ENCODE assay signal across 15 cellular contexts in the genomic region with DNA sequence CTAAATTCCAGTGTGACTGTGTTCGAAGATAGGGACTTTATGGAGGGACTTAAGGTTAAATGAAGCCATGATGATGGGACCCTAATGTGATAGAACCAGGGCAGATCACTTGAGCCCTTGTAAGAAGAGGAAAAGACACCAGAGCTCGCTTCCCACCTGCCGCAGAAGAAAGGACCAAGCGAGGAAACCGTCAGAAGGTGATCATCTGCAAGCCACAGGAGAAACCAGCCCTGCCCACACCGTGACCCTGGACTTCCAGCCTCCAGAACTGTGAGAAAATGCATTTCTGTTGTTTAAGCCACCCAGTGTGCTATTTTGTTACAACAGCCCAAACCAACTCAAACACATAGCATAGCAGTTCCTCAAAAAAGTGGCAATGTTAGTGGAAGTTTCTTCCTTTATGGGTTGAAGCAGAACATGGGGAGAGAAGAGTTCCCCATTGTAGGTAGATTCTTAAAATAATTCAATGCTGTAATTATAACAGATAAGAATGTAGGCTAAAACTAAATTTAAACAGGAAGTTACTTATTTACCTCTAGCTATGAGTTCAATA.
"Had no signal": no experiment of that assay in that cellular context is flagged by ENCODE, and none has a peak within 500 bp of the region (broad histone marks: within the 10 kb centered on the region; RNA-seq: fewer than 3 reads in every experiment).

No MANE protein-coding gene starts in this region.

- FAIRE-seq: astrocyte, frontal cortex, small intestine, urothelium cell line had no signal

- DNase-seq: activated CD4-positive, alpha-beta T cell treated with anti-CD3 and anti-CD28 coated beads for 1 hour; activated CD4-positive, alpha-beta T cell treated with anti-CD3 and anti-CD28 coated beads, Interleukin-2, amount 50 U/mL, for 48 hours; activated naive CD4-positive, alpha-beta T cell treated with Interleukin-2 at 50 U/mL for 16 hours; activated naive CD8-positive, alpha-beta T cell treated with anti-CD3 and anti-CD28 coated beads, Interleukin-2, amount 50 U/mL, for 24 hours; activated T-cell treated with anti-CD3 and anti-CD28 coated beads, Interleukin-2, amount 50 U/mL, for 48 hours; islet precursor cell; nucleus accumbens; right cardiac atrium; small intestine had no signal

- H3K27me3 ChIP-seq: cardiac muscle cell had no signal

- ATAC-seq: activated naive CD8-positive, alpha-beta T cell treated with anti-CD3 and anti-CD28 coated beads, Interleukin-2, amount 50 U/mL, for 24 hours; left lobe of liver; natural killer cell treated with Interleukin-12 subunit alpha and Interleukin-12 subunit beta and Interleukin-15 and Interleukin-18, amount 100 ng/mL, for 72 hours; right cardiac atrium had no signal

- H3K36me3 ChIP-seq: cardiac muscle cell had no signal

- H3K4me3 ChIP-seq: cardiac muscle cell had no signal
